8 cellular contexts compared by ENCODE assay signal in genomic region chr17:3845754-3846738, GRCh38. TPM values are rescaled to one million over a fixed set of nuclear protein-coding genes. Genes with fewer than 3 reads are reported as not detected.
DNase-seq lines count a peak whose midpoint lies in the region; ATAC-seq and TF ChIP-seq lines count a peak whose summit lies in the region.

TSS of gene NCBP3 (minus strand) at chr17:3846246. CDS start at chr17:3846223, 23 bp downstream.

- CTCF ChIA-PET in mammary epithelial cell (lab: Charles Lee; ENCODE audit: low non-redundant PET) = interaction anchor here (0.5 to 1.2 kb wide), 10 partner anchors 8 to 1425 kb away, joined by 3 to 12 read pairs (median 4); no protein-coding TSS in a partner anchor

- H3K27me3 ChIP-seq in mammary epithelial cell (ENCODE audit: insufficient read depth, low read length) = no peaks in the 10 kb centered on the region

- TF ChIP-seq CTCF in AG09309 (IDR thresholded peaks at IDR 0.05; ENCODE audit: control insufficient read depth, insufficient read depth, low read depth, low read length, missing control alignments) (peak; percentile 77), WI38 (IDR thresholded peaks at IDR 0.05; ENCODE audit: low read depth, low read length) (peak; percentile 81), mammary epithelial cell (conservative IDR thresholded peaks at IDR 0.05 in 1 of 2, IDR thresholded peaks at IDR 0.05 in 1 of 2; ENCODE audit: extremely low read depth in 1 of 2, insufficient read depth in 1 of 2, low read depth in 1 of 2, low read length in 2 of 2) (peak; percentile 65 to 96)

- intact Hi-C loops in mammary epithelial cell (cut with micrococcal nuclease) = loop anchor here (2.0 kb wide), 1 partner anchor 37 kb away; no protein-coding TSS in a partner anchor

- no TSS peak for BruUV-seq in mammary epithelial cell (replicated peaks; lab: Mats Ljungman, UMichigan)

- dilution Hi-C loops in mammary epithelial cell (cut with HindIII; ENCODE audit: low sequenced_read_pairs) = no loop called here

- WGBS in mammary epithelial cell (ENCODE audit: low coverage, missing lambda C conversion rate) = 7% methylated on average over 32 of the region's 84 CpGs

- peak; percentile 82 for ATAC-seq in GM18873 (IDR thresholded peaks at IDR 0.05; ENCODE audit: low FRiP score, unreplicated experiment)
- ATAC-seq in HG03135 (IDR thresholded peaks at IDR 0.05; ENCODE audit: unreplicated experiment) = peak; percentile 95

- no peaks in the 10 kb centered on the region for H4K20me1 ChIP-seq in mammary epithelial cell (ENCODE audit: insufficient read depth, low read length)

- in situ Hi-C loops in mammary epithelial cell (cut with MboI; ENCODE audit: low sequenced_read_pairs in 2 of 2) = no loop called here

- peak within 1 kb of the TSS; percentile 87 for H3K4me2 ChIP-seq in mammary epithelial cell (ENCODE audit: insufficient read depth, low read depth, low read length)

- peak within 1 kb of the TSS; percentile 76 for H3K27ac ChIP-seq in mammary epithelial cell (ENCODE audit: insufficient read depth, low read depth, low read length)

- peak; percentile 67 for DNase-seq in AG09309 (ENCODE audit: low read depth)
- peak; percentile 94 for DNase-seq in NCI-H2227 (lab: John Stamatoyannopoulos, UW; ENCODE audit: unreplicated experiment)
- DNase-seq in mammary epithelial cell = peak; percentile 90
- peak; percentile 98 for DNase-seq in iPS-NIHi7 (ENCODE audit: extremely low spot score)
- peak; percentile 83 for DNase-seq in smooth muscle cell of the brain vasculature (ENCODE audit: low read depth, low spot score)

- H3K79me2 ChIP-seq in mammary epithelial cell (ENCODE audit: insufficient read depth, low read length) = peaks cover 47% of the 10 kb centered on the region

- peak within 1 kb of the TSS; percentile 73 for H3K4me3 ChIP-seq in AG09309 (ENCODE audit: control insufficient read depth, low read depth, low read length)
- H3K4me3 ChIP-seq in WI38 (ENCODE audit: low read depth, low read length) = peak within 1 kb of the TSS; percentile 88
- peak within 1 kb of the TSS; percentile 79 to 99 (median 93) for H3K4me3 ChIP-seq in mammary epithelial cell (replicated peaks in 1 of 3; ENCODE audit: insufficient read depth in 1 of 3, low read depth in 2 of 3, low read length in 3 of 3)

- H2AFZ ChIP-seq in mammary epithelial cell (ENCODE audit: low read depth, low read length) = peak within 1 kb of the TSS; percentile 98

- peak within 1 kb of the TSS; percentile 88 for H3K9ac ChIP-seq in mammary epithelial cell (ENCODE audit: insufficient read depth, low read length)

- H3K9me3 ChIP-seq in mammary epithelial cell (replicated peaks; ENCODE audit: insufficient read depth, low read length) = no peaks in the 10 kb centered on the region

- no peaks in the 10 kb centered on the region for H3K36me3 ChIP-seq in mammary epithelial cell (ENCODE audit: insufficient read depth, low read length)

- peaks cover 16% of the 10 kb centered on the region for H3K4me1 ChIP-seq in mammary epithelial cell (ENCODE audit: insufficient read depth, low read length)

RNA-seq across cellular contexts. Expression of gene NCBP3, which starts in this region (rescaled TPM):
- 10 to 100 TPM; 21.2 to 42.0 TPM for total RNA-seq in mammary epithelial cell
- polyA plus RNA-seq in mammary epithelial cell = 8.5 TPM
- 8.6 TPM for polyA minus RNA-seq in mammary epithelial cell

Comparison
In these comparisons a context has a peak if more than half of its experiments do, and no peak if none do; other contexts are left out.
1. Peak in every context shown above with its lines: DNase-seq, ATAC-seq, H3K4me3 ChIP-seq and H3K27ac ChIP-seq.